9 cellular contexts compared by ENCODE assay signal in genomic region chr2:7194950-7195349, GRCh38.
"Had no signal": no experiment of that assay in that cellular context is flagged by ENCODE, and none has a peak within 500 bp of the region (broad histone marks: within the 10 kb centered on the region; RNA-seq: fewer than 3 reads in every experiment).

No MANE protein-coding gene starts in this region.

- H3K27ac ChIP-seq: GM23248, HL-60 had no signal

- H3K27me3 Mint-ChIP-seq: IgD-negative memory B cell had no signal

- DNase-seq: GM23248, GOT3, H9, HCEC 1CT, Kasumi-1, KBM-7 had no signal

- H3K27ac Mint-ChIP-seq: H9, IgD-negative memory B cell had no signal

- H3K9ac ChIP-seq: GM23248 had no signal

- H3K4me3 Mint-ChIP-seq: H9, IgD-negative memory B cell had no signal

- H3K4me1 Mint-ChIP-seq: IgD-negative memory B cell had no signal

- H3K36me3 Mint-ChIP-seq: IgD-negative memory B cell had no signal

- H3K9me3 Mint-ChIP-seq: IgD-negative memory B cell had no signal

- ATAC-seq: HepG2 had no signal

- H3K4me3 ChIP-seq: GM23248 had no signal
